In genomic region chr1:246787781-246788513, GRCh38 we compare ENCODE assay signal across 1 cellular context.
A peak's percentile ranks its signal among the peaks of the same experiment; 100 is the strongest.
TF ChIP-seq lines count a peak whose summit lies in the region.

No MANE protein-coding gene starts in this region.

TF ChIP-seq in K562, 482 proteins besides CTCF, POLR2A, EP300 and RAD21 (continued from another document):
- TF ChIP-seq HINFP (tag; conservative IDR thresholded peaks at IDR 0.05; ENCODE audit: low read depth), result 0 out of 2 replicates have a peak, but pooled peaks have one; percentile 40
